Comparison of ENCODE assay signal across 26 cellular contexts in the genomic region with DNA sequence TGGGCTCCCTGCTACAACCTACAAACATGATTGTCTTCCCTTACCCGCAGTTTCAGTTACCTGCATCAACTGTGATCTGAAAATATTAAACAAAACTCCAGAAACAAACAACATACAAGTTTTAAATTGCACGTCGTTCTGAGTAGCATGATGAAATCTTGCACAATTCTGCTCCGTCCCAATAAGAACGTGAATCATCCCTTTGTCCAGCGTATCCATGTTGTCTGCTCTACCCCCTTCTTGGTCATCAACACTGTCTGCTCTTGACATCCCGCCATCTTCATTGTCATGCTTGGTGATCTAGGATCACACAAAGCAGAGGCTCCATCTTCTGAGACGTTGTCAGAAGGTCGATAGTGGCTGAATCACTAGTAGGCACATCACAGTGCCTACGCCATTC.
"Had no signal": no experiment of that assay in that cellular context is flagged by ENCODE, and none has a peak within 500 bp of the region (broad histone marks: within the 10 kb centered on the region; RNA-seq: fewer than 3 reads in every experiment).

No MANE protein-coding gene starts in this region.

- H3K27me3 ChIP-seq: brain microvascular endothelial cell had no signal

- H3K4me2 ChIP-seq: PC-9 had no signal

- H3K4me3 Mint-ChIP-seq: activated CD4-positive, alpha-beta memory T cell treated with anti-CD3 and anti-CD28 coated beads for 36 hours; activated CD4-positive, alpha-beta T cell treated with anti-CD3 and anti-CD28 coated beads, Interleukin-2, amount 10 ng/mL, durations not matched to agents 7 days and 5 days; activated naive CD4-positive, alpha-beta T cell treated with anti-CD3 and anti-CD28 coated beads, Interleukin-2, amount 10 ng/mL, durations not matched to agents 7 days and 5 days; activated naive CD8-positive, alpha-beta T cell treated with anti-CD3 and anti-CD28 coated beads for 36 hours; activated T-helper 17 cell treated with anti-CD3 and anti-CD28 coated beads, Interleukin-2, amount 50 U/mL, for 72 hours; dendritic cell treated with granulocyte-macrophage colony-stimulating factor and Interleukin-4, amounts not matched to agents 40 ng/mL and 50 ng/mL, for 4 days; T-helper 17 cell had no signal

- FAIRE-seq: colon had no signal

- H3K36me3 ChIP-seq: brain microvascular endothelial cell had no signal

- H3K4me3 ChIP-seq: PC-9 had no signal

- H3K27ac Mint-ChIP-seq: activated CD4-positive, alpha-beta memory T cell treated with anti-CD3 and anti-CD28 coated beads for 36 hours; activated CD4-positive, alpha-beta T cell treated with anti-CD3 and anti-CD28 coated beads, Interleukin-2, amount 10 ng/mL, durations not matched to agents 7 days and 5 days; activated naive CD4-positive, alpha-beta T cell treated with anti-CD3 and anti-CD28 coated beads, Interleukin-2, amount 10 ng/mL, durations not matched to agents 7 days and 5 days; activated naive CD8-positive, alpha-beta T cell treated with anti-CD3 and anti-CD28 coated beads for 36 hours; activated T-helper 17 cell treated with anti-CD3 and anti-CD28 coated beads, Interleukin-2, amount 50 U/mL, for 72 hours; dendritic cell treated with granulocyte-macrophage colony-stimulating factor and Interleukin-4, amounts not matched to agents 40 ng/mL and 50 ng/mL, for 4 days; T-helper 17 cell had no signal

- H3K9me3 Mint-ChIP-seq: activated CD4-positive, alpha-beta memory T cell treated with anti-CD3 and anti-CD28 coated beads for 36 hours; activated CD4-positive, alpha-beta T cell treated with anti-CD3 and anti-CD28 coated beads, Interleukin-2, amount 10 ng/mL, durations not matched to agents 7 days and 5 days; activated naive CD4-positive, alpha-beta T cell treated with anti-CD3 and anti-CD28 coated beads, Interleukin-2, amount 10 ng/mL, durations not matched to agents 7 days and 5 days; activated naive CD8-positive, alpha-beta T cell treated with anti-CD3 and anti-CD28 coated beads for 36 hours; activated T-helper 17 cell treated with anti-CD3 and anti-CD28 coated beads, Interleukin-2, amount 50 U/mL, for 72 hours; dendritic cell treated with granulocyte-macrophage colony-stimulating factor and Interleukin-4, amounts not matched to agents 40 ng/mL and 50 ng/mL, for 4 days had no signal

- ATAC-seq: activated T-helper 17 cell treated with anti-CD3 and anti-CD28 coated beads, Interleukin-2, amount 50 U/mL, for 72 hours; T-helper 17 cell had no signal

- H3K27ac ChIP-seq: brain microvascular endothelial cell, PC-9 had no signal

- H2AFZ ChIP-seq: PC-9 had no signal

- H3K36me3 Mint-ChIP-seq: activated CD4-positive, alpha-beta memory T cell treated with anti-CD3 and anti-CD28 coated beads for 36 hours; activated naive CD4-positive, alpha-beta T cell treated with anti-CD3 and anti-CD28 coated beads, Interleukin-2, amount 10 ng/mL, durations not matched to agents 7 days and 5 days; activated naive CD8-positive, alpha-beta T cell treated with anti-CD3 and anti-CD28 coated beads for 36 hours had no signal

- H3K4me1 Mint-ChIP-seq: activated CD4-positive, alpha-beta T cell treated with anti-CD3 and anti-CD28 coated beads, Interleukin-2, amount 10 ng/mL, durations not matched to agents 7 days and 5 days; activated naive CD4-positive, alpha-beta T cell treated with anti-CD3 and anti-CD28 coated beads, Interleukin-2, amount 10 ng/mL, durations not matched to agents 7 days and 5 days; activated naive CD8-positive, alpha-beta T cell treated with anti-CD3 and anti-CD28 coated beads for 36 hours; activated T-helper 17 cell treated with anti-CD3 and anti-CD28 coated beads, Interleukin-2, amount 50 U/mL, for 72 hours had no signal

- DNase-seq: activated CD4-positive, alpha-beta memory T cell treated with anti-CD3 and anti-CD28 coated beads for 36 hours; activated CD4-positive, alpha-beta T cell treated with anti-CD3 and anti-CD28 coated beads, Interleukin-2, amount 10 ng/mL, durations not matched to agents 7 days and 5 days; activated CD4-positive, CD25-positive, alpha-beta regulatory T cell; activated gamma-delta T cell; activated naive CD4-positive, alpha-beta T cell treated with anti-CD3 and anti-CD28 coated beads, Interleukin-2, amount 10 ng/mL, durations not matched to agents 7 days and 5 days; activated naive CD8-positive, alpha-beta T cell treated with anti-CD3 and anti-CD28 coated beads for 36 hours; activated T-cell treated with anti-CD3 and anti-CD28 coated beads for 4 hours; activated T-cell treated with anti-CD3 and anti-CD28 coated beads, Interleukin-2, amount 50 U/mL, for 48 hours; brain microvascular endothelial cell; cerebellar nuclear complex; MM.1S; NCI-H1048; NCI-H1930; NCI-H2107; NCI-H345; NCI-H510A; NCI-H526 treated with DMSO at 0.1 percent for 48 hours; NCI-H82; NK-92 treated with Interleukin-12 subunit alpha and Interleukin-12 subunit beta, amount 100 ng/mL, for 24 hours; PC-9; SHP77 treated with DMSO at 0.1 percent for 48 hours; T-helper 17 cell; T-helper 9 cell had no signal
